1 cellular context compared by ENCODE assay signal in genomic region chr1:23581219-23581618, GRCh38.
TF ChIP-seq lines count a peak whose summit lies in the region.

No MANE protein-coding gene starts in this region.

TF ChIP-seq in K562, 482 proteins besides CTCF, POLR2A, EP300 and RAD21 (continued from another document):
- TF ChIP-seq TFAP4 (CRISPR knock-in tag; IDR thresholded peaks at IDR 0.05; ENCODE audit: borderline replicate concordance): 0 out of 2 replicates have a peak, but pooled peaks have one; percentile 15
- no peak for TF ChIP-seq NCOA2 (IDR thresholded peaks at IDR 0.05; ENCODE audit: partially characterized antibody in 2 of 2)
